In genomic region chr5:31106742-31107546, GRCh38 we compare ENCODE assay signal across 14 cellular contexts.
DNase-seq lines count a peak whose midpoint lies in the region; ATAC-seq, FAIRE-seq and TF ChIP-seq lines count a peak whose summit lies in the region.
"Had no signal": no experiment of that assay in that cellular context is flagged by ENCODE, and none has a peak within 500 bp of the region (broad histone marks: within the 10 kb centered on the region; RNA-seq: fewer than 3 reads in every experiment).

No MANE protein-coding gene starts in this region.

- no peaks in the 10 kb centered on the region for H3K27me3 Mint-ChIP-seq in progenitor cell of endocrine pancreas

- peak overlapping the region; percentile 11 for H3K4me3 ChIP-seq in fibroblast of the aortic adventitia (ENCODE audit: low read depth, low read length)
- H3K4me3 ChIP-seq: lung, transverse colon had no signal

- H3K27ac Mint-ChIP-seq in progenitor cell of endocrine pancreas: peak overlapping the region; percentile 81

- ATAC-seq in HG02623 (IDR thresholded peaks at IDR 0.05; ENCODE audit: unreplicated experiment) (no peak), GM21360 (IDR thresholded peaks at IDR 0.05; ENCODE audit: unreplicated experiment) (no peak)
- ATAC-seq: Right ventricle myocardium inferior had no signal

- peaks cover 49% of the 10 kb centered on the region for H3K4me1 Mint-ChIP-seq in progenitor cell of endocrine pancreas (ENCODE audit: low read depth)

- DNase-seq in HTR-8/SVneo (ENCODE audit: insufficient read length, low spot score) (peak; percentile 25), RCC 7860 (ENCODE audit: low spot score) (peak; percentile 94), fibroblast of the aortic adventitia (ENCODE audit: low read depth) (peak; percentile 86), progenitor cell of endocrine pancreas (ENCODE audit: low spot score, unreplicated experiment) (no peak), NCI-H1105 (lab: John Stamatoyannopoulos, UW) (no peak), SKM-1 (lab: John Stamatoyannopoulos, UW; ENCODE audit: unreplicated experiment) (no peak)
- DNase-seq: foreskin melanocyte, NCI-H2171, transverse colon had no signal

- no peak overlapping the region for H3K4me3 Mint-ChIP-seq in progenitor cell of endocrine pancreas (ENCODE audit: low read depth)

- peak; percentile 66 for FAIRE-seq in HTR-8/SVneo (lab: Jason Lieb, UNC)
- peak; percentile 100 for FAIRE-seq in RCC 7860 (lab: Jason Lieb, UNC)
- FAIRE-seq: GM12891 had no signal

- TF ChIP-seq CTCF in fibroblast of the aortic adventitia (IDR thresholded peaks at IDR 0.05; ENCODE audit: insufficient read depth, low read length): no peak
- no peak for TF ChIP-seq CTCF in progenitor cell of endocrine pancreas (IDR thresholded peaks at IDR 0.05; ENCODE audit: unreplicated experiment)

- no peaks in the 10 kb centered on the region for H3K36me3 Mint-ChIP-seq in progenitor cell of endocrine pancreas (ENCODE audit: insufficient read depth)

- H3K9me3 Mint-ChIP-seq in progenitor cell of endocrine pancreas (ENCODE audit: low read depth): peaks cover 4% of the 10 kb centered on the region

Comparison
In these comparisons a context has a peak if more than half of its experiments do, and no peak if none do; other contexts are left out.
1. DNase-seq: peak in HTR-8/SVneo (single experiment), RCC 7860 (single experiment) and fibroblast of the aortic adventitia (single experiment); none in progenitor cell of endocrine pancreas (single experiment), NCI-H1105 (single experiment) and SKM-1 (single experiment).